ENCODE assay signal across 8 cellular contexts in genomic region chr19:19191920-19192882, GRCh38. TPM values are rescaled to one million over a fixed set of nuclear protein-coding genes. Genes with fewer than 3 reads are reported as not detected.
DNase-seq lines count a peak whose midpoint lies in the region; ATAC-seq and TF ChIP-seq lines count a peak whose summit lies in the region.

Gene BORCS8 (minus strand): TSS chr19:19192152. CDS start chr19:19192117, 35 bp downstream.
A gene with protein sequence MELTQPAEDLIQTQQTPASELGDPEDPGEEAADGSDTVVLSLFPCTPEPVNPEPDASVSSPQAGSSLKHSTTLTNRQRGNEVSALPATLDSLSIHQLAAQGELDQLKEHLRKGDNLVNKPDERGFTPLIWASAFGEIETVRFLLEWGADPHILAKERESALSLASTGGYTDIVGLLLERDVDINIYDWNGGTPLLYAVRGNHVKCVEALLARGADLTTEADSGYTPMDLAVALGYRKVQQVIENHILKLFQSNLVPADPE (plus strand): TSS chr19:19192258. CDS start chr19:19193947, 1,689 bp downstream.

- H3K27ac ChIP-seq in C4-2B: peak within 1 kb of the TSS; percentile 91

- intact Hi-C loops in dendritic cell treated with granulocyte-macrophage colony-stimulating factor and Interleukin-4, amounts not matched to agents 40 ng/mL and 50 ng/mL, for 4 days (cut with micrococcal nuclease): loop anchor here (1.0 to 2.0 kb wide), 2 partner anchors 11 to 33 kb away; partner anchors contain the start of gene NR2C2AP

- peak; percentile 81 for ATAC-seq in GM19395 (IDR thresholded peaks at IDR 0.05; ENCODE audit: unreplicated experiment)
- ATAC-seq in HG03565 (IDR thresholded peaks at IDR 0.05; ENCODE audit: unreplicated experiment): peak; percentile 85
- ATAC-seq in left lobe of liver: peak; percentile 92

- peaks cover 48% of the 10 kb centered on the region for H3K4me1 Mint-ChIP-seq in dendritic cell treated with granulocyte-macrophage colony-stimulating factor and Interleukin-4, amounts not matched to agents 40 ng/mL and 50 ng/mL, for 4 days (ENCODE audit: low read depth)

- H3K4me3 Mint-ChIP-seq in dendritic cell treated with granulocyte-macrophage colony-stimulating factor and Interleukin-4, amounts not matched to agents 40 ng/mL and 50 ng/mL, for 4 days: peak within 1 kb of the TSS; percentile 91

- peaks cover 1% of the 10 kb centered on the region for H3K9me3 Mint-ChIP-seq in dendritic cell treated with granulocyte-macrophage colony-stimulating factor and Interleukin-4, amounts not matched to agents 40 ng/mL and 50 ng/mL, for 4 days

- H3K27me3 Mint-ChIP-seq in dendritic cell treated with granulocyte-macrophage colony-stimulating factor and Interleukin-4, amounts not matched to agents 40 ng/mL and 50 ng/mL, for 4 days: no peaks in the 10 kb centered on the region

- DNase-seq in NCI-H774 (lab: John Stamatoyannopoulos, UW) (peak; percentile 98), left lobe of liver (ENCODE audit: low spot score) (peak; percentile 99)
- peak; percentile 98 for DNase-seq in activated CD4-positive, alpha-beta T cell treated with anti-CD3 and anti-CD28 coated beads, Interleukin-2, amount 50 U/mL, for 4 hours
- DNase-seq in stimulated activated CD4-positive, alpha-beta T cell treated with anti-CD3 and anti-CD28 coated beads, Interleukin-2, amount 100 ng/mL, for 4 hours (ENCODE audit: low read depth): peak; percentile 99

- peaks cover 85% of the 10 kb centered on the region for H3K36me3 Mint-ChIP-seq in dendritic cell treated with granulocyte-macrophage colony-stimulating factor and Interleukin-4, amounts not matched to agents 40 ng/mL and 50 ng/mL, for 4 days (ENCODE audit: low read depth)

- TF ChIP-seq CTCF in C4-2B (conservative IDR thresholded peaks at IDR 0.05): no peak

- peak within 1 kb of the TSS; percentile 99 for H3K27ac Mint-ChIP-seq in dendritic cell treated with granulocyte-macrophage colony-stimulating factor and Interleukin-4, amounts not matched to agents 40 ng/mL and 50 ng/mL, for 4 days

RNA-seq across cellular contexts. Expression of gene BORCS8, which starts in this region (rescaled TPM):
- 13.3 TPM for total RNA-seq in left lobe of liver

RNA-seq across cellular contexts. Expression of the second gene that starts in this region (rescaled TPM):
- total RNA-seq in left lobe of liver: 20.8 TPM

Comparison
In these comparisons a context has a peak if more than half of its experiments do, and no peak if none do; other contexts are left out.
1. Peak in every context shown above with its lines: DNase-seq, ATAC-seq and H3K27ac ChIP-seq.